ENCODE assay signal across 8 cellular contexts in the genomic region with DNA sequence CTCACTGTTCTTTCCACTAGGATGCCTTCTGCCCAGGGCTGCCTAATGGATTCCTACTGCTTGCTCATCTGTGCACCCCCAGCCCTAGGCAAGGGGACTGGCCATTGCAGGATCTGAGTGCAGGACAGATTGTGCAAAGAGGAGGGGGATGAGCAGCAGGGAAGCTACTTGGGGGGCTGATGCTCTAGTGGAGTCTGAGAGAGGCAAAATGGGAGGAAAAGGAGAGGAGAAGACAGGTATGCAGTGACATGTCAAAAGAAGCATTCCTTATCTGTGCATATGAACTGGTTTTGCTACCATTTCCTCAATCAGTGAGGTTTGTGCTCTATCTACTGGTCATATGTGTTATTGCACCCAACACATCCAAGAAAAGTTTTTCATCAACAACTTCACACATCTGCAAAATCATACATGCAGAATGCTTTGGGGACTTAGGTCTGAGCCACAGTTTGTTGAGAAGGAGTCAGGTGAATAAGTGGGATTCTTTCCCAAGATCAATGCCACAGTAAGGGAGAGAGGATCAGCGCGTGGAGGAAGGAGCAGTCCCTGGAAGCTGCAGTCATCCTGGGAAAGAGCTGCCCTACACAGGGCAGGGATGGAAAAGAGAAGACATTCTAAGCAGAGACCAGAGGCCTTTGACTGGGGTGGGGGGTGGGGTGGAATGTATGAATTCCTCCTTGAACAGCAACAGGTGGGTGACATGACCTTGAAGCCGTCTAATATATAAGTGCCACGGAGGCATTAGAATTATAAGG. TPM values are rescaled to one million over a fixed set of nuclear protein-coding genes. Genes with fewer than 3 reads are reported as not detected.
A peak's percentile ranks its signal among the peaks of the same experiment; 100 is the strongest.
DNase-seq lines count a peak whose midpoint lies in the region; ATAC-seq, FAIRE-seq and TF ChIP-seq lines count a peak whose summit lies in the region.

No MANE protein-coding gene starts in this region.

- TF ChIP-seq CTCF in WERI-Rb-1 (IDR thresholded peaks at IDR 0.05; ENCODE audit: low read depth, low read length) = peak; percentile 81

- TF ChIP-seq POLR2A in GM18505 (IDR thresholded peaks at IDR 0.05; ENCODE audit: borderline replicate concordance, extremely low read depth, insufficient read depth, insufficient read length) = no peak

- H3K9me3 ChIP-seq in Karpas-422 (ENCODE audit: low read length) = no peaks in the 10 kb centered on the region
- no peaks in the 10 kb centered on the region for H3K9me3 ChIP-seq in WERI-Rb-1 (ENCODE audit: severe bottlenecking)
- no peaks in the 10 kb centered on the region for H3K9me3 ChIP-seq in small intestine (ENCODE audit: control insufficient read depth, low read depth)
- no peaks in the 10 kb centered on the region for H3K9me3 ChIP-seq in T-helper 17 cell (ENCODE audit: control insufficient read depth, low read length, poor library complexity, severe bottlenecking)

- ATAC-seq in GM19351 (IDR thresholded peaks at IDR 0.05; ENCODE audit: unreplicated experiment) = peak; percentile 92
- ATAC-seq in left ventricle myocardium superior = peak; percentile 26
- ATAC-seq in GM18505 (IDR thresholded peaks at IDR 0.05; ENCODE audit: unreplicated experiment) = no peak
- ATAC-seq in T-helper 17 cell = no peak

- no peak for FAIRE-seq in small intestine (lab: Jason Lieb, UNC)

- no peaks in the 10 kb centered on the region for H4K20me1 ChIP-seq in Karpas-422 (ENCODE audit: insufficient read depth, low read depth, low read length)

- peaks cover 4% of the 10 kb centered on the region for H3K4me1 Mint-ChIP-seq in T-helper 17 cell

- H3K27ac ChIP-seq in Karpas-422 (ENCODE audit: low read length) (no peak overlapping the region), WERI-Rb-1 (no peak overlapping the region), small intestine (ENCODE audit: low read depth in 1 of 2, low read length in 1 of 2) (no peak overlapping the region)

- H3K27me3 Mint-ChIP-seq in T-helper 17 cell = peaks cover 18% of the 10 kb centered on the region

- 83 to 89% (median 84%) methylated on average over 4 of the region's 4 CpGs for WGBS in small intestine, 3 donors

- H3K36me3 Mint-ChIP-seq in T-helper 17 cell (ENCODE audit: low read depth) = peaks cover 4% of the 10 kb centered on the region

- H3K4me1 ChIP-seq in Karpas-422 (ENCODE audit: low read length) (no peaks in the 10 kb centered on the region), small intestine (ENCODE audit: control insufficient read depth in 2 of 2, insufficient read depth in 1 of 2, low read depth in 1 of 2, low read length in 1 of 2) (no peaks in the 10 kb centered on the region)

- H3K27ac Mint-ChIP-seq in T-helper 17 cell = no peak overlapping the region

- peak; percentile 36 for DNase-seq in DMS153 (lab: John Stamatoyannopoulos, UW)
- peak; percentile 71 for DNase-seq in Karpas-422
- DNase-seq in WERI-Rb-1 = no peak
- no peak for DNase-seq in left ventricle myocardium superior
- peak; percentile 45 for DNase-seq in small intestine
- DNase-seq in T-helper 17 cell = no peak

- H3K9me2 ChIP-seq in Karpas-422 (replicated peaks; ENCODE audit: insufficient read depth, low read length) = no peaks in the 10 kb centered on the region

- no peak overlapping the region for H3K4me3 ChIP-seq in Karpas-422 (ENCODE audit: low read length)
- H3K4me3 ChIP-seq in WERI-Rb-1 (ENCODE audit: low read depth, low read length) = no peak overlapping the region
- no peak overlapping the region for H3K4me3 ChIP-seq in small intestine (ENCODE audit: low read depth in 1 of 2, low read length in 2 of 2)

- intact Hi-C loops in left ventricle myocardium superior (cut with micrococcal nuclease) = no loop called here

- H2AFZ ChIP-seq in Karpas-422 (ENCODE audit: low read length) = no peak overlapping the region

- H3K79me2 ChIP-seq in Karpas-422 (ENCODE audit: low read length) = no peaks in the 10 kb centered on the region

- no peak overlapping the region for H3K4me2 ChIP-seq in Karpas-422 (ENCODE audit: low read depth, low read length, poor library complexity, severe bottlenecking)

- H3K9ac ChIP-seq in Karpas-422 (ENCODE audit: low read length) = no peak overlapping the region

- H3K27me3 ChIP-seq in Karpas-422 (ENCODE audit: low read length) = no peaks in the 10 kb centered on the region
- H3K27me3 ChIP-seq in WERI-Rb-1 (ENCODE audit: insufficient read depth, low read depth, severe bottlenecking) = no peaks in the 10 kb centered on the region
- no peaks in the 10 kb centered on the region for H3K27me3 ChIP-seq in small intestine (ENCODE audit: control insufficient read depth in 2 of 2, insufficient read depth in 2 of 2, low read length in 2 of 2)

- no peak overlapping the region for H3K4me3 Mint-ChIP-seq in T-helper 17 cell

- H3K36me3 ChIP-seq in Karpas-422 (ENCODE audit: insufficient read depth, low read length) = no peaks in the 10 kb centered on the region
- no peaks in the 10 kb centered on the region for H3K36me3 ChIP-seq in WERI-Rb-1
- peaks cover 0 to 20% of the 10 kb centered on the region in 2 donors for H3K36me3 ChIP-seq in small intestine (ENCODE audit: control insufficient read depth in 2 of 2, insufficient read depth in 2 of 2, low read length in 2 of 2)

RNA-seq across cellular contexts. Expression of a gene that starts 14.4 kb away (rescaled TPM):
- not detected in 2 replicates for total RNA-seq in Karpas-422 (2014; rRNA removed; shearing (Covaris generic); ENCODE audit: low replicate concordance)
- total RNA-seq in left ventricle myocardium superior (0.17 TPM), T-helper 17 cell (not detected)
- 100 to 1,000 TPM in 2 of 3 donors, 10 to 100 TPM in 1; 22.3 to 372 (median 188) TPM for polyA plus RNA-seq in small intestine

Comparison
In these comparisons a context has a peak if more than half of its experiments do, and no peak if none do; other contexts are left out.
1. DNase-seq: peak in DMS153 (single experiment), Karpas-422 (single experiment) and small intestine (single experiment); none in WERI-Rb-1 (single experiment), left ventricle myocardium superior (single experiment) and T-helper 17 cell (0 of 3).
2. ATAC-seq: peak in GM19351 (single experiment) and left ventricle myocardium superior (single experiment); none in GM18505 (single experiment) and T-helper 17 cell (single experiment).